ENCODE assay signal across 8 cellular contexts in the genomic region with DNA sequence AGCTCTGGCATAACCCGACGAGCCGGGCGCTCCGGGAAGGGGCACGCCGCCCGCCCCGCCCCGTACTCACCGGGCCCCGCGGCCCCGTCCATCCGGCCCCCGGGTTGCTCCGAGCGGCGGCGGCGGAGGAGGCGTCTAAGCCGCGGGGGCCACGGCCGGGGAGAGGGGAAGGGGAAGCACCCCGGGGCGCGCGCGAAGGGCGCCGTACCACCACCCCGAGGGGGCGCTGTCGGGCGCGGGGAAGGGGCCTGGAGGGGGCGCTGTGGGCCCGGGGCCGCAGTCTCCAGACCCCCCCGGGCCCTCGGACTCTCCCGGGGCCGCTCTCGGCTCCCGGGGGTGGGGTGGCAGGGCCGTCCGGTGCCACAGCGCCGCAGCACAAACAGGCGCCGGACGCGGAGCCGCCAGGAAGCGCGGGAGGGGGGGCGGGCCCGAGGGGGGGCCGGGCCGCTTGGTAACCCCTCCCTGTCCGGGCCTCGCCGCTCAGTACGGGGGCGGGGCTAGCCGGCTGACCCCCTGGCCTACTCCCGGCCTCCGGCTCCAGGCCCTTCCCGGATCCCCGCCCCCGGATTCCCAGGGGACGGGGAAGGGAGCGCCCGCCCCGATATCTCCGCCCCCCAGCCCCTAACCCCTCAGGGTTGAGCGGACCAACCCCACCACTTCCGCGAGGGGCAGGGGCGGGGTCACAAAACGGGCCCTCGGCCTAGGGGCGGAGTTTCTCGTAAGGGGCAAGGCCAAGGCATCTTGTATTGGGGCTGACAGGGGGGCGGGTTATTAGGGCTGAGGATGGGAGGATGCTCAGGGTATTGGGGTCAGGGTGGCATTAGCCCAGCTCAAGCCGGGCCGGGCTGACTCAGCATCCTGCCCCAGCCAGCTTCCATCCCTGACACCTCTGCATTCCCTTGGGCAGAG. TPM values are rescaled to one million over a fixed set of nuclear protein-coding genes. Genes with fewer than 3 reads are reported as not detected.
A peak's percentile ranks its signal among the peaks of the same experiment; 100 is the strongest.
DNase-seq lines count a peak whose midpoint lies in the region; ATAC-seq and TF ChIP-seq lines count a peak whose summit lies in the region.

A gene with protein sequence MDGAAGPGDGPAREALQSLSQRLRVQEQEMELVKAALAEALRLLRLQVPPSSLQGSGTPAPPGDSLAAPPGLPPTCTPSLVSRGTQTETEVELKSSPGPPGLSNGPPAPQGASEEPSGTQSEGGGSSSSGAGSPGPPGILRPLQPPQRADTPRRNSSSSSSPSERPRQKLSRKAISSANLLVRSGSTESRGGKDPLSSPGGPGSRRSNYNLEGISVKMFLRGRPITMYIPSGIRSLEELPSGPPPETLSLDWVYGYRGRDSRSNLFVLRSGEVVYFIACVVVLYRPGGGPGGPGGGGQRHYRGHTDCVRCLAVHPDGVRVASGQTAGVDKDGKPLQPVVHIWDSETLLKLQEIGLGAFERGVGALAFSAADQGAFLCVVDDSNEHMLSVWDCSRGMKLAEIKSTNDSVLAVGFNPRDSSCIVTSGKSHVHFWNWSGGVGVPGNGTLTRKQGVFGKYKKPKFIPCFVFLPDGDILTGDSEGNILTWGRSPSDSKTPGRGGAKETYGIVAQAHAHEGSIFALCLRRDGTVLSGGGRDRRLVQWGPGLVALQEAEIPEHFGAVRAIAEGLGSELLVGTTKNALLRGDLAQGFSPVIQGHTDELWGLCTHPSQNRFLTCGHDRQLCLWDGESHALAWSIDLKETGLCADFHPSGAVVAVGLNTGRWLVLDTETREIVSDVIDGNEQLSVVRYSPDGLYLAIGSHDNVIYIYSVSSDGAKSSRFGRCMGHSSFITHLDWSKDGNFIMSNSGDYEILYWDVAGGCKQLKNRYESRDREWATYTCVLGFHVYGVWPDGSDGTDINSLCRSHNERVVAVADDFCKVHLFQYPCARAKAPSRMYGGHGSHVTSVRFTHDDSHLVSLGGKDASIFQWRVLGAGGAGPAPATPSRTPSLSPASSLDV (minus strand): TSS at position 410 of the 909 bp plus-strand sequence. CDS start 318 bp downstream, at position 92.
A gene with protein sequence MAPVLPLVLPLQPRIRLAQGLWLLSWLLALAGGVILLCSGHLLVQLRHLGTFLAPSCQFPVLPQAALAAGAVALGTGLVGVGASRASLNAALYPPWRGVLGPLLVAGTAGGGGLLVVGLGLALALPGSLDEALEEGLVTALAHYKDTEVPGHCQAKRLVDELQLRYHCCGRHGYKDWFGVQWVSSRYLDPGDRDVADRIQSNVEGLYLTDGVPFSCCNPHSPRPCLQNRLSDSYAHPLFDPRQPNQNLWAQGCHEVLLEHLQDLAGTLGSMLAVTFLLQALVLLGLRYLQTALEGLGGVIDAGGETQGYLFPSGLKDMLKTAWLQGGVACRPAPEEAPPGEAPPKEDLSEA (plus strand): TSS at position 892 of the 909 bp plus-strand sequence. CDS start 25 bp downstream, outside the sequence.

- H3K27me3 ChIP-seq in OCI-LY3 (ENCODE audit: low read depth, low read length) (no peaks in the 10 kb centered on the region), muscle layer of duodenum (ENCODE audit: low read depth, low read length) (no peaks in the 10 kb centered on the region)

- CTCF ChIA-PET in Calu3 (lab: Charles Lee): interaction anchor here (0.6 to 1.4 kb wide), 9 partner anchors 9 to 1152 kb away, joined by 3 to 8 read pairs (median 3); a partner anchor contains a TSS

- peak within 1 kb of the TSS; percentile 81 for H3K27ac Mint-ChIP-seq in Calu3 (ENCODE audit: unreplicated experiment)

- peak within 1 kb of the TSS; percentile 96 for H3K4me2 ChIP-seq in OCI-LY3 (ENCODE audit: low read length)

- H3K79me2 ChIP-seq in OCI-LY3 (ENCODE audit: low read length): peaks cover 16% of the 10 kb centered on the region

- peak within 1 kb of the TSS; percentile 31 for H2AFZ ChIP-seq in OCI-LY3 (ENCODE audit: low read depth, low read length)

- peak; percentile 86 for DNase-seq in Calu3
- DNase-seq in HPDE6-E6E7 (ENCODE audit: extremely low spot score): peak; percentile 71
- peak; percentile 87 for DNase-seq in activated T-cell treated with anti-CD3 and anti-CD28 coated beads for 48 hours (ENCODE audit: low read depth)
- peak; percentile 78 for DNase-seq in stimulated activated CD8-positive, alpha-beta memory T cell treated with anti-CD3 and anti-CD28 coated beads, Interleukin-7, amount 100 ng/mL, for 24 hours (ENCODE audit: low read depth)

- no peaks in the 10 kb centered on the region for H3K9me3 Mint-ChIP-seq in Calu3 (ENCODE audit: low read depth, unreplicated experiment)

- peaks cover 24% of the 10 kb centered on the region for H3K4me1 Mint-ChIP-seq in Calu3 (ENCODE audit: low read depth, unreplicated experiment)

- H3K4me1 ChIP-seq in OCI-LY3 (ENCODE audit: low read length) (peaks cover 9% of the 10 kb centered on the region), muscle layer of duodenum (ENCODE audit: control insufficient read depth in 1 of 2, insufficient read depth in 2 of 2, low read length in 2 of 2) (peaks cover 5 to 18% of the 10 kb centered on the region in 2 donors)

- H3K36me3 Mint-ChIP-seq in Calu3 (ENCODE audit: insufficient read depth, unreplicated experiment): peaks cover 48% of the 10 kb centered on the region

- peak within 1 kb of the TSS; percentile 72 for H3K27ac ChIP-seq in OCI-LY3 (ENCODE audit: low read length)
- H3K27ac ChIP-seq in muscle layer of duodenum (ENCODE audit: low read length): peak within 1 kb of the TSS; percentile 91

- peak; percentile 57 for ATAC-seq in GM19467 (IDR thresholded peaks at IDR 0.05; ENCODE audit: unreplicated experiment)
- peak; percentile 71 for ATAC-seq in esophagus mucosa

- H3K4me3 Mint-ChIP-seq in Calu3 (ENCODE audit: low read depth, unreplicated experiment): peak within 1 kb of the TSS; percentile 83

- H3K9me3 ChIP-seq in OCI-LY3 (ENCODE audit: insufficient read depth, low read length): no peaks in the 10 kb centered on the region
- no peaks in the 10 kb centered on the region for H3K9me3 ChIP-seq in muscle layer of duodenum (ENCODE audit: control insufficient read depth in 1 of 2, low read length in 2 of 2)

- H4K20me1 ChIP-seq in OCI-LY3 (ENCODE audit: insufficient read depth, low read length): no peaks in the 10 kb centered on the region

- intact Hi-C loops in Calu3 (cut with micrococcal nuclease; ENCODE audit: unreplicated experiment): no loop called here

- no peaks in the 10 kb centered on the region for H3K27me3 Mint-ChIP-seq in Calu3 (ENCODE audit: unreplicated experiment)

- TF ChIP-seq CTCF in Calu3 (IDR thresholded peaks at IDR 0.05; ENCODE audit: unreplicated experiment) (peak; percentile 99), OCI-LY3 (IDR thresholded peaks at IDR 0.05; ENCODE audit: low read depth, low read length) (peak; percentile 99)

- H3K9ac ChIP-seq in OCI-LY3 (ENCODE audit: low read length): peak within 1 kb of the TSS; percentile 96

- H3K36me3 ChIP-seq in OCI-LY3 (replicated peaks; ENCODE audit: low read depth, low read length) (peaks cover 14% of the 10 kb centered on the region), muscle layer of duodenum (ENCODE audit: control insufficient read depth in 1 of 2, insufficient read depth in 2 of 2, low read length in 2 of 2) (peaks cover 22 to 29% of the 10 kb centered on the region in 2 donors)

- H3K4me3 ChIP-seq in OCI-LY3 (ENCODE audit: low read length) (peak within 1 kb of the TSS; percentile 91), muscle layer of duodenum (ENCODE audit: low read depth in 1 of 2, low read length in 2 of 2) (peak within 1 kb of the TSS; percentile 72 to 90)

- BruUV-seq in Calu3 (replicated peaks; lab: Mats Ljungman, UMichigan): no TSS peak

RNA-seq across cellular contexts. Expression of the first gene that starts in this region (rescaled TPM):
- total RNA-seq in Calu3 (2022): 43.3 and 51.4 TPM in 2 replicates
- 64.9 TPM for total RNA-seq in esophagus mucosa

RNA-seq across cellular contexts. Expression of the second gene that starts in this region (rescaled TPM):
- total RNA-seq in Calu3 (2022): 1.6 and 2.6 TPM in 2 replicates
- 4.9 TPM for total RNA-seq in esophagus mucosa

Comparison
In these comparisons a context has a peak if more than half of its experiments do, and no peak if none do; other contexts are left out.
1. Peak in every context shown above with its lines: DNase-seq, ATAC-seq, H3K4me3 ChIP-seq and H3K27ac ChIP-seq.